In genomic region chr2:35415282-35415681, GRCh38 we compare ENCODE assay signal across 1 cellular context.
TF ChIP-seq lines count a peak whose summit lies in the region.

No MANE protein-coding gene starts in this region.

TF ChIP-seq in H1, 55 proteins besides CTCF, POLR2A, EP300 and RAD21 (continued from another document):
- no peak for TF ChIP-seq CHD7 (IDR thresholded peaks at IDR 0.05; ENCODE audit: insufficient replicate concordance, low read length)
- no peak for TF ChIP-seq TCF12 (IDR thresholded peaks at IDR 0.05; ENCODE audit: low read depth, low read length)
- no peak for TF ChIP-seq KDM1A (IDR thresholded peaks at IDR 0.05; ENCODE audit: borderline replicate concordance, low read length)
- TF ChIP-seq BCL11A (IDR thresholded peaks at IDR 0.05; ENCODE audit: low read depth in 2 of 2, low read length in 2 of 2): no peak
- no peak for TF ChIP-seq RFX5 (IDR thresholded peaks at IDR 0.05; ENCODE audit: borderline replicate concordance, low read depth, low read length)
- TF ChIP-seq JUND (IDR thresholded peaks at IDR 0.05; ENCODE audit: low read length): no peak
- no peak for TF ChIP-seq BRCA1 (IDR thresholded peaks at IDR 0.05; ENCODE audit: low read depth, low read length)
- TF ChIP-seq FOSL1 (IDR thresholded peaks at IDR 0.05; ENCODE audit: insufficient read depth, low read depth, low read length): no peak
- TF ChIP-seq ASH2L (IDR thresholded peaks at IDR 0.05; ENCODE audit: low read length): no peak
- no peak for TF ChIP-seq KDM5A (IDR thresholded peaks at IDR 0.05; ENCODE audit: low read length)
- TF ChIP-seq HDAC2 (IDR thresholded peaks at IDR 0.05; ENCODE audit: borderline replicate concordance in 1 of 2, low read depth in 2 of 2, low read length in 2 of 2): no peak
